1 cellular context compared by ENCODE assay signal in genomic region chr16:65315004-65315398, GRCh38.
TF ChIP-seq lines count a peak whose summit lies in the region.

No MANE protein-coding gene starts in this region.

TF ChIP-seq in IMR-90, 13 proteins besides CTCF, POLR2A, EP300 and RAD21:
- no peak for TF ChIP-seq SMC3 (IDR thresholded peaks at IDR 0.05; ENCODE audit: low read depth, low read length)
- no peak for TF ChIP-seq MAFK (IDR thresholded peaks at IDR 0.05; ENCODE audit: low read depth, low read length)
